In genomic region chr1:1560178-1560577, GRCh38 we compare ENCODE assay signal across 19 cellular contexts. TPM values are rescaled to one million over a fixed set of nuclear protein-coding genes. Genes with fewer than 3 reads are reported as not detected.
DNase-seq lines count a peak whose midpoint lies in the region; ATAC-seq, FAIRE-seq and TF ChIP-seq lines count a peak whose summit lies in the region.
"Had no signal": no experiment of that assay in that cellular context is flagged by ENCODE, and none has a peak within 500 bp of the region (broad histone marks: within the 10 kb centered on the region; RNA-seq: fewer than 3 reads in every experiment).

No MANE protein-coding gene starts in this region.

- H3K9me3 ChIP-seq in K562 (replicated peaks; ENCODE audit: control insufficient read depth, insufficient read depth, low read depth, low read length), result no peaks in the 10 kb centered on the region; the same call in 1 of the 2 replicates

- peaks cover 3% of the 10 kb centered on the region for H3K9me1 ChIP-seq in K562 (ENCODE audit: control insufficient read depth, insufficient read depth, low read length)

- intact Hi-C loops in K562 (cut with micrococcal nuclease), result no loop called here

- in situ Hi-C loops in K562 (cut with MboI), result no loop called here

- peaks cover 3 to 26% of the 10 kb centered on the region in 2 experiments; a peak in 4 of 5 replicates for H3K4me1 ChIP-seq in K562 (replicated peaks in 1 of 2; ENCODE audit: control insufficient read depth in 2 of 2, insufficient read depth in 2 of 2, low read length in 2 of 2)

- TF ChIP-seq CTCF in RWPE1 (conservative IDR thresholded peaks at IDR 0.05; ENCODE audit: low read depth) (no peak), K562 (IDR thresholded peaks at IDR 0.05 in 2 of 3, conservative IDR thresholded peaks at IDR 0.05 in 1 of 3; ENCODE audit: insufficient read depth in 2 of 3, low read depth in 1 of 3, low read length in 3 of 3) (no peak)

- no peaks in the 10 kb centered on the region for H3K27me3 ChIP-seq in K562 (ENCODE audit: control insufficient read depth in 2 of 2, insufficient read depth in 2 of 2, low read length in 2 of 2)

- FAIRE-seq in K562 (lab: Jason Lieb, UNC), result no peak
- FAIRE-seq: GM12892, GM18507, H54 had no signal

- no TSS peak for BruUV-seq in K562 (replicated peaks; lab: Mats Ljungman, UMichigan)

- no peak for TF ChIP-seq EP300 in K562 (IDR thresholded peaks at IDR 0.05; ENCODE audit: low read length)

- CTCF ChIA-PET in RWPE1 (lab: Yijun Ruan, JAX) (no interaction called here), K562 (lab: Yijun Ruan, JAX; ENCODE audit: low intra/inter-chr PET ratio) (no interaction called here), HEK293T (lab: Yijun Ruan, JAX) (no interaction called here)

- ATAC-seq in K562, result no peak

- H3K4me3 ChIP-seq in K562, result no peak overlapping the region
- H3K4me3 ChIP-seq: SK-N-MC had no signal

- peak overlapping the region in 1 of 2 experiments; percentile 65; a peak in 2 of 4 replicates for H3K9ac ChIP-seq in K562 (ENCODE audit: insufficient read depth in 1 of 2, low read depth in 2 of 2, low read length in 2 of 2)

- H3K27ac ChIP-seq in RWPE1 (peak overlapping the region; percentile 41; the same call in 1 of the 2 replicates), K562 (ENCODE audit: extremely low read depth, low read depth, low read length) (no peak overlapping the region)
- H3K27ac ChIP-seq: SK-N-MC had no signal

- H3K36me3 ChIP-seq in K562 (ENCODE audit: control insufficient read depth, insufficient read depth, low read length), result peaks cover 80% of the 10 kb centered on the region

- peaks cover 17% of the 10 kb centered on the region; the same call in 1 of the 2 replicates for H4K20me1 ChIP-seq in K562 (replicated peaks; ENCODE audit: control insufficient read depth, insufficient read depth, low read length)

- no peak for TF ChIP-seq RAD21 in K562 (CRISPR knock-in tag; conservative IDR thresholded peaks at IDR 0.05 in 1 of 2, IDR thresholded peaks at IDR 0.05 in 1 of 2)

- DNase-seq in RWPE1 (ENCODE audit: low spot score), result no peak
- no peak for DNase-seq in K562 (ENCODE audit: extremely low read depth in 1 of 4, low spot score in 3 of 4)
- no peak for DNase-seq in HEK293T (ENCODE audit: extremely low spot score)
- DNase-seq in NAMALWA (ENCODE audit: low spot score), result no peak
- DNase-seq: ACHN; C1 segment of cervical spinal cord; CD8-positive, alpha-beta memory T cell; NCI-H1048; NCI-H1436; NCI-H1930; NCI-H226; NCI-H524; NCI-H82; OCI-M1; SHP77 had no signal

- 91% methylated on average over 9 of the region's 9 CpGs for WGBS in K562 (ENCODE audit: insufficient coverage, low coverage, missing lambda C conversion rate)

- no peak overlapping the region for H3K4me2 ChIP-seq in K562 (ENCODE audit: insufficient read depth, low read length)

- peak; percentile 7 for TF ChIP-seq POLR2A in K562 (conservative IDR thresholded peaks at IDR 0.05)

- POLR2A ChIA-PET in RWPE1 (lab: Yijun Ruan, JAX; ENCODE audit: low non-redundant PET), result no interaction called here
- POLR2A ChIA-PET in K562 (lab: Yijun Ruan, JAX), result interaction anchor here (0.8 to 2.0 kb wide), 2 partner anchors 12 to 92 kb away, joined by 3 to 13 read pairs; no protein-coding TSS in a partner anchor
- POLR2A ChIA-PET in HEK293T (lab: Yijun Ruan, JAX), result interaction anchor here (1.1 kb wide), 1 partner anchor 9 kb away, joined by 3 read pairs; no protein-coding TSS in a partner anchor

- H3K79me2 ChIP-seq in K562 (ENCODE audit: control insufficient read depth, insufficient read depth, low read length), result peaks cover 48% of the 10 kb centered on the region

- H2AFZ ChIP-seq in K562 (ENCODE audit: low read depth, low read length), result no peak overlapping the region

RNA-seq across cellular contexts. Expression of gene SSU72, which starts 14.5 kb away (rescaled TPM):
- 158 and 318 TPM in 2 replicates for total RNA-seq in K562 (2011; cell fraction: chromatin; rRNA removed; ENCODE audit: low replicate concordance)
- 177 TPM in 2 replicates for total RNA-seq in K562 (2011; cell fraction: nucleolus; rRNA removed)
- 165 and 176 TPM in 2 replicates for total RNA-seq in K562 (2011; cell fraction: nucleoplasm; rRNA removed)
- total RNA-seq in K562 (2014; rRNA removed), result 157 and 175 TPM in 2 replicates
- 75.3 and 77.6 TPM in 2 replicates for total RNA-seq in K562 (2014; rRNA removed; fragmentation: Illumina TruSeq; extraction: Trizol)
- 79.3 and 80.4 TPM in 2 replicates for total RNA-seq in K562 (2015; rRNA removed; fragmentation: Illumina TruSeq; extraction: Trizol)
- 185 and 187 TPM in 2 replicates for total RNA-seq in K562 (2021)
- 77.5 and 94.6 TPM in 2 replicates for polyA plus RNA-seq in K562 (2011; rRNA removed)
- polyA plus RNA-seq in K562 (2011; cell fraction: cytosol; rRNA removed), result 108 and 136 TPM in 2 replicates
- polyA plus RNA-seq in K562 (2011; cell fraction: nucleus; rRNA removed), result 118 and 152 TPM in 2 replicates
- 185 and 187 TPM in 2 replicates for polyA plus RNA-seq in K562 (2012)
- 184 and 187 TPM in 2 replicates for polyA plus RNA-seq in K562 (2014; fragmentation: Illumina TruSeq; extraction: Trizol)
- polyA plus RNA-seq in K562 (2014; fragmentation: Nextera tagmentation; extraction: Ambion mirVana), result 10 to 100 TPM; 70.8 to 90.8 TPM
- polyA plus RNA-seq in K562 (2014; rRNA removed), result 201 and 217 TPM in 2 replicates
- 79.6 and 115 TPM in 2 replicates for polyA minus RNA-seq in K562 (2011; rRNA and poly(A)+ RNA removed)
- 73.7 and 101 TPM in 2 replicates for polyA minus RNA-seq in K562 (2011; cell fraction: cytosol; rRNA and poly(A)+ RNA removed)
- polyA minus RNA-seq in K562 (2011; cell fraction: nucleus; rRNA and poly(A)+ RNA removed), result 42.8 and 44.6 TPM in 2 replicates

RNA-seq across cellular contexts. Expression of gene TMEM240, which starts 19.8 kb away (rescaled TPM):
- total RNA-seq in K562 (2011; cell fraction: chromatin; rRNA removed; ENCODE audit: low replicate concordance), result 1.2 and 8.3 TPM in 2 replicates
- total RNA-seq in K562 (2011; cell fraction: nucleolus; rRNA removed), result 5.3 and 6.0 TPM in 2 replicates
- total RNA-seq in K562 (2011; cell fraction: nucleoplasm; rRNA removed), result 2.6 and 6.0 TPM in 2 replicates
- total RNA-seq in K562 (2014; rRNA removed), result 0.78 TPM in 1 of 2 replicates, not detected in the other
- not detected in 2 replicates for total RNA-seq in K562 (2014; rRNA removed; fragmentation: Illumina TruSeq; extraction: Trizol)
- 0.38 and 0.43 TPM in 2 replicates for total RNA-seq in K562 (2015; rRNA removed; fragmentation: Illumina TruSeq; extraction: Trizol)
- 1.3 and 2.0 TPM in 2 replicates for total RNA-seq in K562 (2021)
- polyA plus RNA-seq in K562 (2011; rRNA removed), result 0.24 TPM in 2 replicates
- polyA plus RNA-seq in K562 (2011; cell fraction: cytosol; rRNA removed), result 0.46 TPM in 1 of 2 replicates, not detected in the other
- 3.5 and 8.1 TPM in 2 replicates for polyA plus RNA-seq in K562 (2011; cell fraction: nucleus; rRNA removed)
- 1.1 and 3.2 TPM in 2 replicates for polyA plus RNA-seq in K562 (2012)
- polyA plus RNA-seq in K562 (2014; fragmentation: Illumina TruSeq; extraction: Trizol), result not detected in 2 replicates
- not detected for polyA plus RNA-seq in K562 (2014; fragmentation: Nextera tagmentation; extraction: Ambion mirVana)
- 0.28 and 0.94 TPM in 2 replicates for polyA plus RNA-seq in K562 (2014; rRNA removed)
- not detected in 2 replicates for polyA minus RNA-seq in K562 (2011; rRNA and poly(A)+ RNA removed)
- not detected in 2 replicates for polyA minus RNA-seq in K562 (2011; cell fraction: cytosol; rRNA and poly(A)+ RNA removed)
- 0.56 and 0.67 TPM in 2 replicates for polyA minus RNA-seq in K562 (2011; cell fraction: nucleus; rRNA and poly(A)+ RNA removed)
- polyA plus RNA-seq: CD8-positive, alpha-beta memory T cell had no signal

RNA-seq across cellular contexts. Expression of gene FNDC10, which starts 39.8 kb away (rescaled TPM):
- 0.83 and 3.0 TPM in 2 replicates for total RNA-seq in K562 (2011; cell fraction: chromatin; rRNA removed; ENCODE audit: low replicate concordance)
- 3.7 and 4.7 TPM in 2 replicates for total RNA-seq in K562 (2011; cell fraction: nucleolus; rRNA removed)
- total RNA-seq in K562 (2011; cell fraction: nucleoplasm; rRNA removed), result 2.1 and 4.0 TPM in 2 replicates
- total RNA-seq in K562 (2014; rRNA removed) (2.2 and 3.1 TPM in 2 replicates), K562 (2014; rRNA removed; fragmentation: Illumina TruSeq; extraction: Trizol) (0.29 TPM in 1 of 2 replicates, not detected in the other), K562 (2015; rRNA removed; fragmentation: Illumina TruSeq; extraction: Trizol) (2.9 and 3.8 TPM in 2 replicates), K562 (2021) (6.3 and 7.7 TPM in 2 replicates)
- polyA plus RNA-seq in K562 (2011; rRNA removed) (1.4 and 2.3 TPM in 2 replicates), K562 (2014; fragmentation: Illumina TruSeq; extraction: Trizol) (1.6 and 4.4 TPM in 2 replicates), K562 (2014; fragmentation: Nextera tagmentation; extraction: Ambion mirVana) (under 1 TPM; 0.08 to 0.11 TPM), K562 (2014; rRNA removed) (3.2 and 5.5 TPM in 2 replicates)
- 4.3 and 18.6 TPM in 2 replicates for polyA plus RNA-seq in K562 (2011; cell fraction: cytosol; rRNA removed)
- polyA plus RNA-seq in K562 (2011; cell fraction: nucleus; rRNA removed), result 2.5 and 5.4 TPM in 2 replicates
- polyA plus RNA-seq in K562 (2012), result 6.7 and 7.8 TPM in 2 replicates
- 0.45 and 1.0 TPM in 2 replicates for polyA minus RNA-seq in K562 (2011; rRNA and poly(A)+ RNA removed)
- 7.0 and 9.5 TPM in 2 replicates for polyA minus RNA-seq in K562 (2011; cell fraction: cytosol; rRNA and poly(A)+ RNA removed)
- polyA minus RNA-seq in K562 (2011; cell fraction: nucleus; rRNA and poly(A)+ RNA removed), result 2.7 and 3.0 TPM in 2 replicates

RNA-seq across cellular contexts. Expression of gene ATAD3A, which starts 48.2 kb away (rescaled TPM):
- total RNA-seq in K562 (2011; cell fraction: chromatin; rRNA removed; ENCODE audit: low replicate concordance), result 54.7 and 190 TPM in 2 replicates
- 155 and 182 TPM in 2 replicates for total RNA-seq in K562 (2011; cell fraction: nucleolus; rRNA removed)
- 64.8 and 77.4 TPM in 2 replicates for total RNA-seq in K562 (2011; cell fraction: nucleoplasm; rRNA removed)
- total RNA-seq in K562 (2014; rRNA removed) (173 and 183 TPM in 2 replicates), K562 (2014; rRNA removed; fragmentation: Illumina TruSeq; extraction: Trizol) (18.6 and 20.2 TPM in 2 replicates), K562 (2015; rRNA removed; fragmentation: Illumina TruSeq; extraction: Trizol) (80.1 and 87.1 TPM in 2 replicates), K562 (2021) (151 and 167 TPM in 2 replicates)
- polyA plus RNA-seq in K562 (2011; rRNA removed) (36.7 and 40.8 TPM in 2 replicates), K562 (2014; fragmentation: Illumina TruSeq; extraction: Trizol) (29.2 and 90.5 TPM in 2 replicates), K562 (2014; fragmentation: Nextera tagmentation; extraction: Ambion mirVana) (1 to 10 TPM in 1 of 2 experiments, under 1 TPM in 1; 0.10 to 1.0 TPM), K562 (2014; rRNA removed) (123 and 131 TPM in 2 replicates)
- 47.1 and 118 TPM in 2 replicates for polyA plus RNA-seq in K562 (2011; cell fraction: cytosol; rRNA removed)
- polyA plus RNA-seq in K562 (2011; cell fraction: nucleus; rRNA removed), result 98.3 and 162 TPM in 2 replicates
- 69.9 and 90.0 TPM in 2 replicates for polyA plus RNA-seq in K562 (2012)
- polyA minus RNA-seq in K562 (2011; rRNA and poly(A)+ RNA removed), result 14.9 and 33.5 TPM in 2 replicates
- 50.2 and 62.0 TPM in 2 replicates for polyA minus RNA-seq in K562 (2011; cell fraction: cytosol; rRNA and poly(A)+ RNA removed)
- polyA minus RNA-seq in K562 (2011; cell fraction: nucleus; rRNA and poly(A)+ RNA removed), result 28.4 and 31.9 TPM in 2 replicates

RNA-seq across cellular contexts. Expression of gene MIB2, which starts 55.1 kb away (rescaled TPM):
- total RNA-seq in K562 (2011; cell fraction: chromatin; rRNA removed; ENCODE audit: low replicate concordance), result 59.7 and 195 TPM in 2 replicates
- total RNA-seq in K562 (2011; cell fraction: nucleolus; rRNA removed), result 141 and 146 TPM in 2 replicates
- 57.8 and 65.2 TPM in 2 replicates for total RNA-seq in K562 (2011; cell fraction: nucleoplasm; rRNA removed)
- total RNA-seq in K562 (2014; rRNA removed) (13.1 and 18.6 TPM in 2 replicates), K562 (2014; rRNA removed; fragmentation: Illumina TruSeq; extraction: Trizol) (0.48 and 0.62 TPM in 2 replicates), K562 (2015; rRNA removed; fragmentation: Illumina TruSeq; extraction: Trizol) (3.1 and 4.9 TPM in 2 replicates), K562 (2021) (17.0 and 17.2 TPM in 2 replicates)
- polyA plus RNA-seq in K562 (2011; rRNA removed) (6.6 and 10.1 TPM in 2 replicates), K562 (2014; fragmentation: Illumina TruSeq; extraction: Trizol) (0.80 and 1.4 TPM in 2 replicates), K562 (2014; fragmentation: Nextera tagmentation; extraction: Ambion mirVana) (under 1 TPM in 1 of 2 experiments, not detected in 1; 0.04 TPM), K562 (2014; rRNA removed) (12.0 and 16.8 TPM in 2 replicates)
- polyA plus RNA-seq in K562 (2011; cell fraction: cytosol; rRNA removed), result 9.9 and 25.0 TPM in 2 replicates
- 105 and 181 TPM in 2 replicates for polyA plus RNA-seq in K562 (2011; cell fraction: nucleus; rRNA removed)
- 16.8 and 55.2 TPM in 2 replicates for polyA plus RNA-seq in K562 (2012)
- 4.4 and 5.2 TPM in 2 replicates for polyA minus RNA-seq in K562 (2011; rRNA and poly(A)+ RNA removed)
- polyA minus RNA-seq in K562 (2011; cell fraction: cytosol; rRNA and poly(A)+ RNA removed), result 7.8 and 14.8 TPM in 2 replicates
- polyA minus RNA-seq in K562 (2011; cell fraction: nucleus; rRNA and poly(A)+ RNA removed), result 40.3 and 45.4 TPM in 2 replicates
